In genomic region chr4:152360045-152360410, GRCh38 we compare ENCODE assay signal across 15 cellular contexts.
A peak's percentile ranks its signal among the peaks of the same experiment; 100 is the strongest.
DNase-seq lines count a peak whose midpoint lies in the region; ATAC-seq and TF ChIP-seq lines count a peak whose summit lies in the region.
"Had no signal": no experiment of that assay in that cellular context is flagged by ENCODE, and none has a peak within 500 bp of the region (broad histone marks: within the 10 kb centered on the region; RNA-seq: fewer than 3 reads in every experiment).

No MANE protein-coding gene starts in this region.

- no peaks in the 10 kb centered on the region for H3K9me3 ChIP-seq in neutrophil

- H3K4me1 ChIP-seq in neutrophil (ENCODE audit: control insufficient read depth in 1 of 2, insufficient read depth in 1 of 2, low read depth in 1 of 2, low read length in 1 of 2), result peaks cover 5 to 16% of the 10 kb centered on the region in 2 experiments

- no peak overlapping the region for H3K4me3 ChIP-seq in neutrophil (ENCODE audit: low read depth in 1 of 2, low read length in 1 of 2)
- H3K4me3 ChIP-seq in coronary artery, result no peak overlapping the region
- H3K4me3 ChIP-seq: SK-N-MC had no signal

- DNase-seq in DMS114 treated with DMSO at 0.1 percent for 48 hours (lab: John Stamatoyannopoulos, UW; ENCODE audit: unreplicated experiment) (no peak), coronary artery (ENCODE audit: low spot score) (no peak), H4 (ENCODE audit: low spot score) (no peak), NCI-H2107 treated with DMSO at 0.1 percent for 48 hours (lab: John Stamatoyannopoulos, UW; ENCODE audit: unreplicated experiment) (no peak)
- DNase-seq: activated CD4-positive, alpha-beta T cell treated with anti-CD3 and anti-CD28 coated beads, Interleukin-2, amount 50 U/mL, for 1 hour; activated naive CD4-positive, alpha-beta T cell treated with anti-CD3 and anti-CD28 coated beads for 36 hours; DMS79 treated with DMSO at 0.1 percent for 48 hours; NCI-H526; stimulated activated CD4-positive, alpha-beta T cell treated with anti-CD3 and anti-CD28 coated beads, Interleukin-4, amount 100 ng/mL, for 24 hours had no signal

- no peak for TF ChIP-seq CTCF in neutrophil (IDR thresholded peaks at IDR 0.05)
- TF ChIP-seq CTCF in coronary artery (IDR thresholded peaks at IDR 0.05), result no peak

- H3K36me3 ChIP-seq in neutrophil, result peaks cover 3% of the 10 kb centered on the region

- H3K27ac ChIP-seq in neutrophil, result peak overlapping the region; percentile 13
- no peak overlapping the region for H3K27ac ChIP-seq in coronary artery
- H3K27ac ChIP-seq: parathyroid adenoma, SK-N-MC had no signal

- H3K27me3 ChIP-seq in neutrophil, result no peaks in the 10 kb centered on the region

- ATAC-seq in GM18498 (IDR thresholded peaks at IDR 0.05; ENCODE audit: unreplicated experiment) (peak; percentile 39), GM21723 (IDR thresholded peaks at IDR 0.05; ENCODE audit: unreplicated experiment) (peak; percentile 46), HG03469 (IDR thresholded peaks at IDR 0.05; ENCODE audit: unreplicated experiment) (peak; percentile 18)
